8 cellular contexts compared by ENCODE assay signal in genomic region chr3:30643763-30644462, GRCh38. TPM values are rescaled to one million over a fixed set of nuclear protein-coding genes. Genes with fewer than 3 reads are reported as not detected.
DNase-seq lines count a peak whose midpoint lies in the region; ATAC-seq lines count a peak whose summit lies in the region.

No MANE protein-coding gene starts in this region.

- peak overlapping the region; percentile 62 for H3K4me3 Mint-ChIP-seq in activated T-cell treated with anti-CD3 and anti-CD28 coated beads, Interleukin-2, amount 50 U/mL, for 72 hours

- no peaks in the 10 kb centered on the region for H3K9me3 Mint-ChIP-seq in activated T-cell treated with anti-CD3 and anti-CD28 coated beads, Interleukin-2, amount 50 U/mL, for 72 hours

- H3K36me3 Mint-ChIP-seq in activated T-cell treated with anti-CD3 and anti-CD28 coated beads, Interleukin-2, amount 50 U/mL, for 72 hours (ENCODE audit: insufficient read depth in 2 of 2): peaks cover 10 to 26% of the 10 kb centered on the region in 2 donors

- peak; percentile 48 to 60 for DNase-seq in Kasumi-1 (lab: John Stamatoyannopoulos, UW)
- DNase-seq in activated T-cell treated with anti-CD3 and anti-CD28 coated beads, Interleukin-2, amount 50 U/mL, for 72 hours: peak; percentile 74 to 75
- peak; percentile 31 to 39 for DNase-seq in left colon
- peak; percentile 74 for DNase-seq in stimulated activated naive CD8-positive, alpha-beta T cell treated with anti-CD3 and anti-CD28 coated beads, Interleukin-15, Interleukin-2, amounts not matched to agents 100 U/mL and 50 U/mL, for 24 hours
- DNase-seq in retina: no peak
- no peak for DNase-seq in nucleus accumbens (lab: John Stamatoyannopoulos, UW)
- no peak for DNase-seq in NCI-H2227 treated with DMSO at 0.1 percent for 48 hours (lab: John Stamatoyannopoulos, UW)
- DNase-seq in NCI-H1436 treated with DMSO at 0.1 percent for 48 hours (lab: John Stamatoyannopoulos, UW): no peak

- peak; percentile 63 to 66 for ATAC-seq in activated T-cell treated with anti-CD3 and anti-CD28 coated beads, Interleukin-2, amount 50 U/mL, for 72 hours (replicated peaks in 1 of 2)
- peak; percentile 26 for ATAC-seq in left colon
- ATAC-seq in stimulated activated naive CD8-positive, alpha-beta T cell treated with anti-CD3 and anti-CD28 coated beads, Interleukin-15, Interleukin-2, amounts not matched to agents 100 U/mL and 50 U/mL, for 24 hours: peak; percentile 64

- H3K27me3 Mint-ChIP-seq in activated T-cell treated with anti-CD3 and anti-CD28 coated beads, Interleukin-2, amount 50 U/mL, for 72 hours (ENCODE audit: low read depth): no peaks in the 10 kb centered on the region

- intact Hi-C loops in left colon (cut with DNase I, micrococcal nuclease): no loop called here

- H3K27ac Mint-ChIP-seq in activated T-cell treated with anti-CD3 and anti-CD28 coated beads, Interleukin-2, amount 50 U/mL, for 72 hours: peak overlapping the region; percentile 95

- peaks cover 96% of the 10 kb centered on the region for H3K4me1 Mint-ChIP-seq in activated T-cell treated with anti-CD3 and anti-CD28 coated beads, Interleukin-2, amount 50 U/mL, for 72 hours (ENCODE audit: low read depth)

RNA-seq across cellular contexts. Expression of gene TGFBR2, which starts 37.5 kb away (rescaled TPM):
- total RNA-seq in activated T-cell treated with anti-CD3 and anti-CD28 coated beads, Interleukin-2, amount 50 U/mL, for 72 hours: 10 to 100 TPM; 37.7 to 45.9 TPM
- 10 to 100 TPM; 43.0 to 57.6 TPM for total RNA-seq in left colon

Comparison
In these comparisons a context has a peak if more than half of its experiments do, and no peak if none do; other contexts are left out.
1. DNase-seq: peak in Kasumi-1 (2 of 2), activated T-cell treated with anti-CD3 and anti-CD28 coated beads, Interleukin-2, amount 50 U/mL, for 72 hours (2 of 2), left colon (2 of 2) and stimulated activated naive CD8-positive, alpha-beta T cell treated with anti-CD3 and anti-CD28 coated beads, Interleukin-15, Interleukin-2, amounts not matched to agents 100 U/mL and 50 U/mL, for 24 hours (single experiment); none in retina (single experiment), nucleus accumbens (0 of 56), NCI-H2227 treated with DMSO at 0.1 percent for 48 hours (single experiment) and NCI-H1436 treated with DMSO at 0.1 percent for 48 hours (single experiment).
2. Peak in every context shown above with its lines, with median percentiles within 50 percentile points of each other: ATAC-seq.